ENCODE assay signal across 1 cellular context in genomic region chr16:70430667-70431536, GRCh38.
TF ChIP-seq lines count a peak whose summit lies in the region.

No MANE protein-coding gene starts in this region.

TF ChIP-seq in HepG2, 621 proteins besides CTCF, POLR2A, EP300 and RAD21 (continues in another document):
- TF ChIP-seq ZBTB20 (CRISPR knock-in tag; IDR thresholded peaks at IDR 0.05; ENCODE audit: borderline replicate concordance, low read depth) = 0 out of 2 replicates have a peak, but pooled peaks have one; percentile 20
- no peak for TF ChIP-seq ZNF101 (CRISPR knock-in tag; IDR thresholded peaks at IDR 0.05; ENCODE audit: borderline replicate concordance, low read depth)
- 0 out of 2 replicates have a peak, but pooled peaks have one; percentile 43 for TF ChIP-seq HNF1B (CRISPR knock-in tag; IDR thresholded peaks at IDR 0.05)
- TF ChIP-seq, protein P1, sequence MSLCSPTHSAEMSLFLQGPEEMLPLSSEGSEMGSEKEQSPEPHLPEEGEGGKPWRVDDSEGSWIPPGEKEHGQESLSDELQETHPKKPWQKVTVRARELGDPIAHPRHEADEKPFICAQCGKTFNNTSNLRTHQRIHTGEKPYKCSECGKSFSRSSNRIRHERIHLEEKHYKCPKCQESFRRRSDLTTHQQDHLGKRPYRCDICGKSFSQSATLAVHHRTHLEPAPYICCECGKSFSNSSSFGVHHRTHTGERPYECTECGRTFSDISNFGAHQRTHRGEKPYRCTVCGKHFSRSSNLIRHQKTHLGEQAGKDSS (CRISPR knock-in tag; IDR thresholded peaks at IDR 0.05; ENCODE audit: borderline replicate concordance, low read depth) = peak; percentile 61; the same call in 1 of the 2 replicates
- TF ChIP-seq, protein P2, sequence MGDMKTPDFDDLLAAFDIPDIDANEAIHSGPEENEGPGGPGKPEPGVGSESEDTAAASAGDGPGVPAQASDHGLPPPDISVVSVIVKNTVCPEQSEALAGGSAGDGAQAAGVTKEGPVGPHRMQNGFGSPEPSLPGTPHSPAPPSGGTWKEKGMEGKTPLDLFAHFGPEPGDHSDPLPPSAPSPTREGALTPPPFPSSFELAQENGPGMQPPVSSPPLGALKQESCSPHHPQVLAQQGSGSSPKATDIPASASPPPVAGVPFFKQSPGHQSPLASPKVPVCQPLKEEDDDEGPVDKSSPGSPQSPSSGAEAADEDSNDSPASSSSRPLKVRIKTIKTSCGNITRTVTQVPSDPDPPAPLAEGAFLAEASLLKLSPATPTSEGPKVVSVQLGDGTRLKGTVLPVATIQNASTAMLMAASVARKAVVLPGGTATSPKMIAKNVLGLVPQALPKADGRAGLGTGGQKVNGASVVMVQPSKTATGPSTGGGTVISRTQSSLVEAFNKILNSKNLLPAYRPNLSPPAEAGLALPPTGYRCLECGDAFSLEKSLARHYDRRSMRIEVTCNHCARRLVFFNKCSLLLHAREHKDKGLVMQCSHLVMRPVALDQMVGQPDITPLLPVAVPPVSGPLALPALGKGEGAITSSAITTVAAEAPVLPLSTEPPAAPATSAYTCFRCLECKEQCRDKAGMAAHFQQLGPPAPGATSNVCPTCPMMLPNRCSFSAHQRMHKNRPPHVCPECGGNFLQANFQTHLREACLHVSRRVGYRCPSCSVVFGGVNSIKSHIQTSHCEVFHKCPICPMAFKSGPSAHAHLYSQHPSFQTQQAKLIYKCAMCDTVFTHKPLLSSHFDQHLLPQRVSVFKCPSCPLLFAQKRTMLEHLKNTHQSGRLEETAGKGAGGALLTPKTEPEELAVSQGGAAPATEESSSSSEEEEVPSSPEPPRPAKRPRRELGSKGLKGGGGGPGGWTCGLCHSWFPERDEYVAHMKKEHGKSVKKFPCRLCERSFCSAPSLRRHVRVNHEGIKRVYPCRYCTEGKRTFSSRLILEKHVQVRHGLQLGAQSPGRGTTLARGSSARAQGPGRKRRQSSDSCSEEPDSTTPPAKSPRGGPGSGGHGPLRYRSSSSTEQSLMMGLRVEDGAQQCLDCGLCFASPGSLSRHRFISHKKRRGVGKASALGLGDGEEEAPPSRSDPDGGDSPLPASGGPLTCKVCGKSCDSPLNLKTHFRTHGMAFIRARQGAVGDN (CRISPR knock-in tag; IDR thresholded peaks at IDR 0.05) = peak; percentile 45; the same call in 1 of the 2 replicates
- no peak for TF ChIP-seq ZNF839 (CRISPR knock-in tag; IDR thresholded peaks at IDR 0.05; ENCODE audit: borderline replicate concordance)
- TF ChIP-seq SAP130 (CRISPR knock-in tag; IDR thresholded peaks at IDR 0.05; ENCODE audit: low read depth) = 0 out of 2 replicates have a peak, but pooled peaks have one; percentile 24
- peak; percentile 18 for TF ChIP-seq TEAD3 (CRISPR knock-in tag; optimal IDR thresholded peaks at IDR 0.05; ENCODE audit: borderline replicate concordance)
- 0 out of 2 replicates have a peak, but pooled peaks have one; percentile 16 for TF ChIP-seq ZBTB33 (CRISPR knock-in tag; IDR thresholded peaks at IDR 0.05)
- TF ChIP-seq DMAP1 (CRISPR knock-in tag; IDR thresholded peaks at IDR 0.05) = peak; percentile 46; the same call in 1 of the 2 replicates
- TF ChIP-seq DPF2 (CRISPR knock-in tag; IDR thresholded peaks at IDR 0.05; ENCODE audit: borderline replicate concordance, low read depth) = no peak
- TF ChIP-seq POLR2AphosphoS5 (IDR thresholded peaks at IDR 0.05; ENCODE audit: low read depth, low read length) = 0 out of 2 replicates have a peak, but pooled peaks have one; percentile 45
- TF ChIP-seq PPARG (CRISPR knock-in tag; conservative IDR thresholded peaks at IDR 0.05) = peak; percentile 23; the same call in 1 of the 2 replicates
- no peak for TF ChIP-seq ZEB1 (IDR thresholded peaks at IDR 0.05; ENCODE audit: insufficient replicate concordance, low read depth)
- 0 out of 2 replicates have a peak, but pooled peaks have one; percentile 60 for TF ChIP-seq ZNF136 (CRISPR knock-in tag; IDR thresholded peaks at IDR 0.05; ENCODE audit: low read depth)
- TF ChIP-seq EHMT2 (IDR thresholded peaks at IDR 0.05; ENCODE audit: borderline replicate concordance, low read depth, low read length) = no peak
- TF ChIP-seq HOXD1 (CRISPR knock-in tag; IDR thresholded peaks at IDR 0.05) = 0 out of 2 replicates have a peak, but pooled peaks have one; percentile 43
- TF ChIP-seq LBX2 (CRISPR knock-in tag; IDR thresholded peaks at IDR 0.05; ENCODE audit: borderline replicate concordance) = no peak
- TF ChIP-seq PRDM4 (CRISPR knock-in tag; IDR thresholded peaks at IDR 0.05; ENCODE audit: borderline replicate concordance) = no peak
- 0 out of 2 replicates have a peak, but pooled peaks have one; percentile 25 for TF ChIP-seq ZNF607 (CRISPR knock-in tag; IDR thresholded peaks at IDR 0.05; ENCODE audit: borderline replicate concordance)
- TF ChIP-seq, protein P3, sequence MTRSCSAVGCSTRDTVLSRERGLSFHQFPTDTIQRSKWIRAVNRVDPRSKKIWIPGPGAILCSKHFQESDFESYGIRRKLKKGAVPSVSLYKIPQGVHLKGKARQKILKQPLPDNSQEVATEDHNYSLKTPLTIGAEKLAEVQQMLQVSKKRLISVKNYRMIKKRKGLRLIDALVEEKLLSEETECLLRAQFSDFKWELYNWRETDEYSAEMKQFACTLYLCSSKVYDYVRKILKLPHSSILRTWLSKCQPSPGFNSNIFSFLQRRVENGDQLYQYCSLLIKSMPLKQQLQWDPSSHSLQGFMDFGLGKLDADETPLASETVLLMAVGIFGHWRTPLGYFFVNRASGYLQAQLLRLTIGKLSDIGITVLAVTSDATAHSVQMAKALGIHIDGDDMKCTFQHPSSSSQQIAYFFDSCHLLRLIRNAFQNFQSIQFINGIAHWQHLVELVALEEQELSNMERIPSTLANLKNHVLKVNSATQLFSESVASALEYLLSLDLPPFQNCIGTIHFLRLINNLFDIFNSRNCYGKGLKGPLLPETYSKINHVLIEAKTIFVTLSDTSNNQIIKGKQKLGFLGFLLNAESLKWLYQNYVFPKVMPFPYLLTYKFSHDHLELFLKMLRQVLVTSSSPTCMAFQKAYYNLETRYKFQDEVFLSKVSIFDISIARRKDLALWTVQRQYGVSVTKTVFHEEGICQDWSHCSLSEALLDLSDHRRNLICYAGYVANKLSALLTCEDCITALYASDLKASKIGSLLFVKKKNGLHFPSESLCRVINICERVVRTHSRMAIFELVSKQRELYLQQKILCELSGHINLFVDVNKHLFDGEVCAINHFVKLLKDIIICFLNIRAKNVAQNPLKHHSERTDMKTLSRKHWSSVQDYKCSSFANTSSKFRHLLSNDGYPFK (CRISPR knock-in tag; IDR thresholded peaks at IDR 0.05; ENCODE audit: borderline replicate concordance) = no peak
- no peak for TF ChIP-seq MTA1 (CRISPR knock-in tag; IDR thresholded peaks at IDR 0.05; ENCODE audit: borderline replicate concordance)
- peak; percentile 48; the same call in 1 of the 2 replicates for TF ChIP-seq POLR2G (IDR thresholded peaks at IDR 0.05; ENCODE audit: low read depth, low read length)
- TF ChIP-seq PHF21A (CRISPR knock-in tag; IDR thresholded peaks at IDR 0.05) = 0 out of 2 replicates have a peak, but pooled peaks have one; percentile 24
- peak; percentile 20 for TF ChIP-seq YY1 (IDR thresholded peaks at IDR 0.05; ENCODE audit: insufficient read depth, insufficient replicate concordance, low read depth, low read length)
- TF ChIP-seq ZBTB4 (CRISPR knock-in tag; IDR thresholded peaks at IDR 0.05; ENCODE audit: borderline replicate concordance) = 0 out of 2 replicates have a peak, but pooled peaks have one; percentile 24
- 0 out of 2 replicates have a peak, but pooled peaks have one; percentile 25 for TF ChIP-seq ZNF292 (CRISPR knock-in tag; IDR thresholded peaks at IDR 0.05; ENCODE audit: borderline replicate concordance, low read depth)
- no peak for TF ChIP-seq NFIB (CRISPR knock-in tag; IDR thresholded peaks at IDR 0.05; ENCODE audit: borderline replicate concordance)
- TF ChIP-seq ZNF501 (CRISPR knock-in tag; IDR thresholded peaks at IDR 0.05) = peak; percentile 71
- no peak for TF ChIP-seq ZNF816 (CRISPR knock-in tag; IDR thresholded peaks at IDR 0.05; ENCODE audit: borderline replicate concordance)
- peak; percentile 74 for TF ChIP-seq PATZ1 (CRISPR knock-in tag; IDR thresholded peaks at IDR 0.05)
- TF ChIP-seq NRL (CRISPR knock-in tag; IDR thresholded peaks at IDR 0.05; ENCODE audit: borderline replicate concordance) = no peak
- peak; percentile 2; the same call in 1 of the 2 replicates for TF ChIP-seq YEATS2 (CRISPR knock-in tag; IDR thresholded peaks at IDR 0.05; ENCODE audit: borderline replicate concordance)
- 0 out of 2 replicates have a peak, but pooled peaks have one; percentile 35 for TF ChIP-seq TARDBP (CRISPR knock-in tag; IDR thresholded peaks at IDR 0.05)
